25 cellular contexts compared by ENCODE assay signal in the genomic region with DNA sequence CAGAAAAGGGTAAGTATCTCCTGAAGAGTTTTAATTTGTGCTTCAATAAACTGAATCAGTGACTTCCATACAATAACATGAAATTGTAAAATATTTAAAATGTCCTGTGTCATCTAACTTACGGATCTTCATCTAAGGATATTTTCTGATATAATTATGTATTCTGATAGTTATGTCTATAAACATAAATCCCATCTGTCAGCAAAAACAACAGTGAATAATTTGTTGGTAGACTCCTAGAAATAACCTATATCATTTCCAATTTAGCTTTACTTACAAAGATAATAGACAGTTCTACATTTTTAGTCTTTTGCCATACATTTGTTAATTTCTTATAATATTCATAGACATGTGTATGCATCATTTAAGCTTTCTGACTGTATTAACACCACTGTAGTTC.
"Had no signal": no experiment of that assay in that cellular context is flagged by ENCODE, and none has a peak within 500 bp of the region (broad histone marks: within the 10 kb centered on the region; RNA-seq: fewer than 3 reads in every experiment).

No MANE protein-coding gene starts in this region.

- H3K9me3 Mint-ChIP-seq: naive B cell had no signal

- H3K4me3 ChIP-seq: coronary artery, dorsolateral prefrontal cortex, esophagus squamous epithelium, gastrocnemius medialis, heart right ventricle, left lung, lower lobe of right lung, mucosa of descending colon had no signal

- H3K27me3 ChIP-seq: dorsolateral prefrontal cortex, esophagus squamous epithelium, gastrocnemius medialis, heart right ventricle, left lung had no signal

- H3K27me3 Mint-ChIP-seq: naive B cell had no signal

- DNase-seq: dorsolateral prefrontal cortex; effector CD4-positive, alpha-beta T cell; effector memory CD4-positive, alpha-beta T cell; erythroblast; esophagus squamous epithelium; foreskin fibroblast; foreskin melanocyte; gastrocnemius medialis; glutamatergic neuron; head of caudate nucleus; heart right ventricle; hippocampal formation; left cardiac atrium; left lung; left ventricle myocardium superior; lower lobe of right lung; mesenchymal stem cell; mucosa of descending colon; naive B cell had no signal

- ATAC-seq: esophagus mucosa, gastrocnemius medialis, heart right ventricle, left cardiac atrium, left lung, left ventricle myocardium superior, lower lobe of right lung, mucosa of descending colon had no signal

- H3K4me1 Mint-ChIP-seq: naive B cell had no signal

- H3K27ac Mint-ChIP-seq: mesothelial cell of epicardium had no signal

- FAIRE-seq: islet of Langerhans, keratinocyte had no signal

- H3K4me3 Mint-ChIP-seq: mesothelial cell of epicardium, naive B cell had no signal

- H3K27ac ChIP-seq: coronary artery, dorsolateral prefrontal cortex, epithelial cell of prostate, esophagus squamous epithelium, gastrocnemius medialis, heart right ventricle, left lung, lower lobe of right lung had no signal

- H3K4me1 ChIP-seq: esophagus squamous epithelium, gastrocnemius medialis, heart right ventricle, left lung, lower lobe of right lung had no signal

- H3K36me3 ChIP-seq: gastrocnemius medialis had no signal

- H3K9me3 ChIP-seq: esophagus squamous epithelium, gastrocnemius medialis, left lung, lower lobe of right lung, mucosa of descending colon had no signal
